In the genomic region with DNA sequence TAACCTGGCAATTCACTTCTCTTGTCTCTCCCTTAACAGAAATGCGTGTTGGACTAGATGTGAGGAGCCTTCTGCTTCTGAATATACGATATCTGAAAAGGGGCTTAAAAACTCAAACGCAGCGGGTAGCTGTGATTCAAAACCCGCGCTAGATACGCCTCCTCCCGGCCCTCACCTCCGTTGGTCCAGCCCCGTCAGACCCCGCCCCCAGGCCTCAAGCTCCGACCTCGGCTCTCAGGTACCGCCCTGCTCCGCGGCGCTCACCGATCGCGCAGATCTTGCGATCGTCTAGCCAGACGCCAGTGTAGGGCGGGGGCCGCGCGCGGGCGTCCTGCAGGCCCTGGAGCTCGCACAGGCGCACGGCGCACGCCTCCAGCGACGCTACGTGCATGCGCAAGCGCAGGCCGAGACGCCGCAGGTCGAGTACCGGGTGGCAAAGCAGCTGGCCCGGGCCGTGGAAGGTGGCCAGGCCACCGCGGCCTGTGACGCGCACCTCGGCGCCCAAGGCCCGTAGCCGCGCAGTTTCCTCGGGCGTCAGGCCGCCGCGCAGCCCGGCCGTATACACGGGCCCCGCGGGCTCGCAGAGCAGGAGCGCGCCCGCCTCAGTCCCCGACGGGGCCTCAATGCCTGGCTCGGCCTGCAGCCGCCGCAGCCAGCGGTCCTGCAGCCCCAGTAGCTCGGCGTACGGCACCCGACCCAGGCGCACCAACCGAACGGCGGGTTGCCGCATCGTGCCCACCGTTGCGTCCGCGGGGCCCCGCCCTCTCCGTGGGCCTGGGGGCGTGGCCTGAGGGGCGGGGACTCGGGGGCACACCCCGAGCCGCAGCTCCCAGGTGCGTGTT, we compare ENCODE assay signal across 1 cellular context.
TF ChIP-seq lines count a peak whose summit lies in the region.

A gene (minus strand): TSS at position 751 of the 842 bp plus-strand sequence. CDS start 21 bp downstream, at position 730.

TF ChIP-seq in HepG2, 621 proteins besides CTCF, POLR2A, EP300 and RAD21 (continued from another document and continues in another):
- TF ChIP-seq SRSF1 (optimal IDR thresholded peaks at IDR 0.05; ENCODE audit: low read depth, low read length) (peak; percentile 37), EZH2 (conservative IDR thresholded peaks at IDR 0.05; ENCODE audit: low read depth, low read length) (no peak), SP140L (CRISPR knock-in tag; IDR thresholded peaks at IDR 0.05; ENCODE audit: borderline replicate concordance) (no peak), SOX6 (IDR thresholded peaks at IDR 0.05) (no peak), SOX6 (CRISPR knock-in tag; IDR thresholded peaks at IDR 0.05) (peak; percentile 51; the same call in 1 of the 2 replicates), NCOA1 (CRISPR knock-in tag; IDR thresholded peaks at IDR 0.05) (0 out of 2 replicates have a peak, but pooled peaks have one; percentile 15), KMT2A (CRISPR knock-in tag; IDR thresholded peaks at IDR 0.05) (peak; percentile 23; the same call in 1 of the 2 replicates), KDM1A (CRISPR knock-in tag; IDR thresholded peaks at IDR 0.05) (no peak), TEAD3 (CRISPR knock-in tag; optimal IDR thresholded peaks at IDR 0.05; ENCODE audit: borderline replicate concordance) (no peak), ARID2 (CRISPR knock-in tag; IDR thresholded peaks at IDR 0.05; ENCODE audit: borderline replicate concordance) (0 out of 2 replicates have a peak, but pooled peaks have one; percentile 63), ARHGAP35 (CRISPR knock-in tag; IDR thresholded peaks at IDR 0.05; ENCODE audit: borderline replicate concordance) (no peak), SALL1 (CRISPR knock-in tag; IDR thresholded peaks at IDR 0.05) (peak; percentile 89), RARG (CRISPR knock-in tag; IDR thresholded peaks at IDR 0.05; ENCODE audit: low read depth) (0 out of 2 replicates have a peak, but pooled peaks have one; percentile 25), ZNF709 (CRISPR knock-in tag; IDR thresholded peaks at IDR 0.05) (peak; percentile 99), THYN1 (CRISPR knock-in tag; IDR thresholded peaks at IDR 0.05; ENCODE audit: borderline replicate concordance, low read depth) (no peak; the same call in 1 of the 2 replicates), WIZ (CRISPR knock-in tag; IDR thresholded peaks at IDR 0.05) (no peak; the same call in 1 of the 2 replicates), ZNF143 (CRISPR knock-in tag; IDR thresholded peaks at IDR 0.05) (no peak), SCMH1 (CRISPR knock-in tag; IDR thresholded peaks at IDR 0.05; ENCODE audit: borderline replicate concordance) (no peak), ZIK1 (CRISPR knock-in tag; IDR thresholded peaks at IDR 0.05; ENCODE audit: borderline replicate concordance, low read depth) (peak; percentile 90; the same call in 1 of the 2 replicates), ZNF879 (CRISPR knock-in tag; IDR thresholded peaks at IDR 0.05) (0 out of 2 replicates have a peak, but pooled peaks have one; percentile 65), ZFP62 (CRISPR knock-in tag; IDR thresholded peaks at IDR 0.05) (0 out of 2 replicates have a peak, but pooled peaks have one; percentile 13), HOXA5 (CRISPR knock-in tag; IDR thresholded peaks at IDR 0.05) (no peak; the same call in 1 of the 2 replicates), ZBTB1 (CRISPR knock-in tag; IDR thresholded peaks at IDR 0.05; ENCODE audit: borderline replicate concordance) (no peak; the same call in 1 of the 2 replicates), HNF4G (IDR thresholded peaks at IDR 0.05; ENCODE audit: borderline replicate concordance, low read depth, low read length) (no peak), HNF4G (CRISPR knock-in tag; IDR thresholded peaks at IDR 0.05; ENCODE audit: borderline replicate concordance, low read depth) (no peak; the same call in 1 of the 2 replicates), ZNF12 (CRISPR knock-in tag; IDR thresholded peaks at IDR 0.05) (no peak), ZNF674 (CRISPR knock-in tag; IDR thresholded peaks at IDR 0.05; ENCODE audit: low read depth) (peak; percentile 73; the same call in 1 of the 2 replicates), ZNF703 (CRISPR knock-in tag; IDR thresholded peaks at IDR 0.05; ENCODE audit: borderline replicate concordance) (no peak), ZNF136 (CRISPR knock-in tag; IDR thresholded peaks at IDR 0.05; ENCODE audit: low read depth) (no peak), HNRNPLL (IDR thresholded peaks at IDR 0.05; ENCODE audit: low read depth, low read length, poor library complexity, severe bottlenecking) (peak; percentile 93), NFKB2 (CRISPR knock-in tag; IDR thresholded peaks at IDR 0.05; ENCODE audit: borderline replicate concordance) (peak; percentile 89), HNRNPUL1 (IDR thresholded peaks at IDR 0.05; ENCODE audit: low read depth, low read length) (no peak)
- TF ChIP-seq, protein P1, sequence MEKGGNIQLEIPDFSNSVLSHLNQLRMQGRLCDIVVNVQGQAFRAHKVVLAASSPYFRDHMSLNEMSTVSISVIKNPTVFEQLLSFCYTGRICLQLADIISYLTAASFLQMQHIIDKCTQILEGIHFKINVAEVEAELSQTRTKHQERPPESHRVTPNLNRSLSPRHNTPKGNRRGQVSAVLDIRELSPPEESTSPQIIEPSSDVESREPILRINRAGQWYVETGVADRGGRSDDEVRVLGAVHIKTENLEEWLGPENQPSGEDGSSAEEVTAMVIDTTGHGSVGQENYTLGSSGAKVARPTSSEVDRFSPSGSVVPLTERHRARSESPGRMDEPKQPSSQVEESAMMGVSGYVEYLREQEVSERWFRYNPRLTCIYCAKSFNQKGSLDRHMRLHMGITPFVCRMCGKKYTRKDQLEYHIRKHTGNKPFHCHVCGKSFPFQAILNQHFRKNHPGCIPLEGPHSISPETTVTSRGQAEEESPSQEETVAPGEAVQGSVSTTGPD (CRISPR knock-in tag; IDR thresholded peaks at IDR 0.05), result no peak
- TF ChIP-seq, protein P2, sequence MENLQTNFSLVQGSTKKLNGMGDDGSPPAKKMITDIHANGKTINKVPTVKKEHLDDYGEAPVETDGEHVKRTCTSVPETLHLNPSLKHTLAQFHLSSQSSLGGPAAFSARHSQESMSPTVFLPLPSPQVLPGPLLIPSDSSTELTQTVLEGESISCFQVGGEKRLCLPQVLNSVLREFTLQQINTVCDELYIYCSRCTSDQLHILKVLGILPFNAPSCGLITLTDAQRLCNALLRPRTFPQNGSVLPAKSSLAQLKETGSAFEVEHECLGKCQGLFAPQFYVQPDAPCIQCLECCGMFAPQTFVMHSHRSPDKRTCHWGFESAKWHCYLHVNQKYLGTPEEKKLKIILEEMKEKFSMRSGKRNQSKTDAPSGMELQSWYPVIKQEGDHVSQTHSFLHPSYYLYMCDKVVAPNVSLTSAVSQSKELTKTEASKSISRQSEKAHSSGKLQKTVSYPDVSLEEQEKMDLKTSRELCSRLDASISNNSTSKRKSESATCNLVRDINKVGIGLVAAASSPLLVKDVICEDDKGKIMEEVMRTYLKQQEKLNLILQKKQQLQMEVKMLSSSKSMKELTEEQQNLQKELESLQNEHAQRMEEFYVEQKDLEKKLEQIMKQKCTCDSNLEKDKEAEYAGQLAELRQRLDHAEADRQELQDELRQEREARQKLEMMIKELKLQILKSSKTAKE (CRISPR knock-in tag; IDR thresholded peaks at IDR 0.05; ENCODE audit: borderline replicate concordance), result peak; percentile 9; the same call in 1 of the 2 replicates
- TF ChIP-seq, protein P3, sequence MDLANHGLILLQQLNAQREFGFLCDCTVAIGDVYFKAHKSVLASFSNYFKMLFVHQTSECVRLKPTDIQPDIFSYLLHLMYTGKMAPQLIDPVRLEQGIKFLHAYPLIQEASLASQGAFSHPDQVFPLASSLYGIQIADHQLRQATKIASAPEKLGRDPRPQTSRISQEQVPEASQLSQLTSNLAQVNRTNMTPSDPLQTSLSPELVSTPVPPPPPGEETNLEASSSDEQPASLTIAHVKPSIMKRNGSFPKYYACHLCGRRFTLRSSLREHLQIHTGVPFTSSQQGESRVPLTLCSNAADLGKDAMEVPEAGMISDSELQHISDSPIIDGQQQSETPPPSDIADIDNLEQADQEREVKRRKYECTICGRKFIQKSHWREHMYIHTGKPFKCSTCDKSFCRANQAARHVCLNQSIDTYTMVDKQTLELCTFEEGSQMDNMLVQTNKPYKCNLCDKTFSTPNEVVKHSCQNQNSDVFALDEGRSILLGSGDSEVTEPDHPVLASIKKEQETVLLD (CRISPR knock-in tag; IDR thresholded peaks at IDR 0.05; ENCODE audit: low read depth), result peak; percentile 56
- TF ChIP-seq, protein P4, sequence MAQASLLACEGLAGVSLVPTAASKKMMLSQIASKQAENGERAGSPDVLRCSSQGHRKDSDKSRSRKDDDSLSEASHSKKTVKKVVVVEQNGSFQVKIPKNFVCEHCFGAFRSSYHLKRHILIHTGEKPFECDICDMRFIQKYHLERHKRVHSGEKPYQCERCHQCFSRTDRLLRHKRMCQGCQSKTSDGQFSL (CRISPR knock-in tag; IDR thresholded peaks at IDR 0.05), result no peak
- TF ChIP-seq, protein P5, sequence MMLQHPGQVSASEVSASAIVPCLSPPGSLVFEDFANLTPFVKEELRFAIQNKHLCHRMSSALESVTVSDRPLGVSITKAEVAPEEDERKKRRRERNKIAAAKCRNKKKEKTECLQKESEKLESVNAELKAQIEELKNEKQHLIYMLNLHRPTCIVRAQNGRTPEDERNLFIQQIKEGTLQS (CRISPR knock-in tag; IDR thresholded peaks at IDR 0.05), result peak; percentile 52; the same call in 1 of the 2 replicates
- TF ChIP-seq, protein P6, sequence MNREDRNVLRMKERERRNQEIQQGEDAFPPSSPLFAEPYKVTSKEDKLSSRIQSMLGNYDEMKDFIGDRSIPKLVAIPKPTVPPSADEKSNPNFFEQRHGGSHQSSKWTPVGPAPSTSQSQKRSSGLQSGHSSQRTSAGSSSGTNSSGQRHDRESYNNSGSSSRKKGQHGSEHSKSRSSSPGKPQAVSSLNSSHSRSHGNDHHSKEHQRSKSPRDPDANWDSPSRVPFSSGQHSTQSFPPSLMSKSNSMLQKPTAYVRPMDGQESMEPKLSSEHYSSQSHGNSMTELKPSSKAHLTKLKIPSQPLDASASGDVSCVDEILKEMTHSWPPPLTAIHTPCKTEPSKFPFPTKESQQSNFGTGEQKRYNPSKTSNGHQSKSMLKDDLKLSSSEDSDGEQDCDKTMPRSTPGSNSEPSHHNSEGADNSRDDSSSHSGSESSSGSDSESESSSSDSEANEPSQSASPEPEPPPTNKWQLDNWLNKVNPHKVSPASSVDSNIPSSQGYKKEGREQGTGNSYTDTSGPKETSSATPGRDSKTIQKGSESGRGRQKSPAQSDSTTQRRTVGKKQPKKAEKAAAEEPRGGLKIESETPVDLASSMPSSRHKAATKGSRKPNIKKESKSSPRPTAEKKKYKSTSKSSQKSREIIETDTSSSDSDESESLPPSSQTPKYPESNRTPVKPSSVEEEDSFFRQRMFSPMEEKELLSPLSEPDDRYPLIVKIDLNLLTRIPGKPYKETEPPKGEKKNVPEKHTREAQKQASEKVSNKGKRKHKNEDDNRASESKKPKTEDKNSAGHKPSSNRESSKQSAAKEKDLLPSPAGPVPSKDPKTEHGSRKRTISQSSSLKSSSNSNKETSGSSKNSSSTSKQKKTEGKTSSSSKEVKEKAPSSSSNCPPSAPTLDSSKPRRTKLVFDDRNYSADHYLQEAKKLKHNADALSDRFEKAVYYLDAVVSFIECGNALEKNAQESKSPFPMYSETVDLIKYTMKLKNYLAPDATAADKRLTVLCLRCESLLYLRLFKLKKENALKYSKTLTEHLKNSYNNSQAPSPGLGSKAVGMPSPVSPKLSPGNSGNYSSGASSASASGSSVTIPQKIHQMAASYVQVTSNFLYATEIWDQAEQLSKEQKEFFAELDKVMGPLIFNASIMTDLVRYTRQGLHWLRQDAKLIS (CRISPR knock-in tag; IDR thresholded peaks at IDR 0.05), result no peak
- TF ChIP-seq, protein P7, sequence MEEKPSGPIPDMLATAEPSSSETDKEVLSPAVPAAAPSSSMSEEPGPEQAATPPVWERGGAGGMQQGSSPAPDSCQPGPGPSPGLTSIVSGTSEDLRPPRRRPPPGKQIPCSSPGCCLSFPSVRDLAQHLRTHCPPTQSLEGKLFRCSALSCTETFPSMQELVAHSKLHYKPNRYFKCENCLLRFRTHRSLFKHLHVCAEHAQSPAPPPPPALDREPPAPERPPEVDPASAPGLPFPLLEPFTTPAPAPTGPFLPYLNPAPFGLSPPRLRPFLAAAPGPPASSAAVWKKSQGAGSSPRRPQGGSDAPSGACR (CRISPR knock-in tag; IDR thresholded peaks at IDR 0.05), result no peak
- TF ChIP-seq, protein P8, sequence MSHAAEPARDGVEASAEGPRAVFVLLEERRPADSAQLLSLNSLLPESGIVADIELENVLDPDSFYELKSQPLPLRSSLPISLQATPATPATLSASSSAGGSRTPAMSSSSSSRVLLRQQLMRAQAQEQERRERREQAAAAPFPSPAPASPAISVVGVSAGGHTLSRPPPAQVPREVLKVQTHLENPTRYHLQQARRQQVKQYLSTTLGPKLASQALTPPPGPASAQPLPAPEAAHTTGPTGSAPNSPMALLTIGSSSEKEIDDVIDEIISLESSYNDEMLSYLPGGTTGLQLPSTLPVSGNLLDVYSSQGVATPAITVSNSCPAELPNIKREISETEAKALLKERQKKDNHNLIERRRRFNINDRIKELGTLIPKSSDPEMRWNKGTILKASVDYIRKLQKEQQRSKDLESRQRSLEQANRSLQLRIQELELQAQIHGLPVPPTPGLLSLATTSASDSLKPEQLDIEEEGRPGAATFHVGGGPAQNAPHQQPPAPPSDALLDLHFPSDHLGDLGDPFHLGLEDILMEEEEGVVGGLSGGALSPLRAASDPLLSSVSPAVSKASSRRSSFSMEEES (CRISPR knock-in tag; IDR thresholded peaks at IDR 0.05), result no peak
- TF ChIP-seq, protein P9, sequence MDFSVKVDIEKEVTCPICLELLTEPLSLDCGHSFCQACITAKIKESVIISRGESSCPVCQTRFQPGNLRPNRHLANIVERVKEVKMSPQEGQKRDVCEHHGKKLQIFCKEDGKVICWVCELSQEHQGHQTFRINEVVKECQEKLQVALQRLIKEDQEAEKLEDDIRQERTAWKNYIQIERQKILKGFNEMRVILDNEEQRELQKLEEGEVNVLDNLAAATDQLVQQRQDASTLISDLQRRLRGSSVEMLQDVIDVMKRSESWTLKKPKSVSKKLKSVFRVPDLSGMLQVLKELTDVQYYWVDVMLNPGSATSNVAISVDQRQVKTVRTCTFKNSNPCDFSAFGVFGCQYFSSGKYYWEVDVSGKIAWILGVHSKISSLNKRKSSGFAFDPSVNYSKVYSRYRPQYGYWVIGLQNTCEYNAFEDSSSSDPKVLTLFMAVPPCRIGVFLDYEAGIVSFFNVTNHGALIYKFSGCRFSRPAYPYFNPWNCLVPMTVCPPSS (IDR thresholded peaks at IDR 0.05), result no peak
